Comparison of ENCODE assay signal across 9 cellular contexts in genomic region chr1:53368314-53369033, GRCh38. TPM values are rescaled to one million over a fixed set of nuclear protein-coding genes. Genes with fewer than 3 reads are reported as not detected.
DNase-seq lines count a peak whose midpoint lies in the region; ATAC-seq, FAIRE-seq and TF ChIP-seq lines count a peak whose summit lies in the region.
"Had no signal": no experiment of that assay in that cellular context is flagged by ENCODE, and none has a peak within 500 bp of the region (broad histone marks: within the 10 kb centered on the region; RNA-seq: fewer than 3 reads in every experiment).

No MANE protein-coding gene starts in this region.

- no peaks in the 10 kb centered on the region for H3K79me2 ChIP-seq in GM12878 (ENCODE audit: control insufficient read depth, insufficient read depth, low read length)

- SMC1A ChIA-PET in GM12878 (lab: Charles Lee; ENCODE audit: uncharacterized antibody, unreplicated experiment), result interaction anchor here (0.9 to 2.0 kb wide), 14 partner anchors 10 to 82 kb away, joined by 3 to 10 read pairs (median 4); no protein-coding TSS in a partner anchor

- peak overlapping the region; percentile 78 for H3K4me2 ChIP-seq in GM12878 (ENCODE audit: control insufficient read depth, insufficient read depth)

- H3K9ac ChIP-seq in GM12878 (ENCODE audit: control insufficient read depth, insufficient read depth, low read length), result peak overlapping the region; percentile 62

- H3K27ac ChIP-seq in GM12878 (ENCODE audit: control insufficient read depth, insufficient read depth) (peak overlapping the region; percentile 53), A673 (ENCODE audit: low read depth, low read length, poor library complexity, severe bottlenecking) (no peak overlapping the region)
- peak overlapping the region; percentile 40 for H3K27ac ChIP-seq in naive thymus-derived CD4-positive, alpha-beta T cell (ENCODE audit: low read depth, low read length)
- H3K27ac ChIP-seq: 22Rv1 had no signal

- ATAC-seq in GM12878, result no peak
- no peak for ATAC-seq in naive thymus-derived CD4-positive, alpha-beta T cell
- ATAC-seq in GM19324 (IDR thresholded peaks at IDR 0.05; ENCODE audit: low FRiP score, unreplicated experiment), result no peak

- peak in 1 of 2 experiments; percentile 14; a peak in 1 of 4 replicates for TF ChIP-seq EP300 in GM12878 (IDR thresholded peaks at IDR 0.05; ENCODE audit: borderline replicate concordance in 1 of 2, control insufficient read depth in 1 of 2, low read depth in 2 of 2, low read length in 2 of 2)

- RAD21 ChIA-PET in GM12878 (lab: Charles Lee; ENCODE audit: unreplicated experiment), result interaction anchor here (0.5 to 2.1 kb wide), 13 partner anchors 11 to 90 kb away, joined by 3 to 12 read pairs (median 5); no protein-coding TSS in a partner anchor

- H3K27me3 ChIP-seq in GM12878 (replicated peaks in 1 of 2; ENCODE audit: control insufficient read depth in 2 of 2, insufficient read depth in 2 of 2, low read length in 1 of 2) (no peaks in the 10 kb centered on the region), A673 (replicated peaks; ENCODE audit: insufficient read depth, low read depth, low read length, poor library complexity) (no peaks in the 10 kb centered on the region)
- no peaks in the 10 kb centered on the region for H3K27me3 ChIP-seq in naive thymus-derived CD4-positive, alpha-beta T cell (ENCODE audit: control insufficient read depth in 2 of 2, insufficient read depth in 2 of 2, low read length in 2 of 2)

- peak overlapping the region; percentile 83 to 96 (median 92) for H3K4me3 Mint-ChIP-seq in naive thymus-derived CD4-positive, alpha-beta T cell

- H3K4me1 ChIP-seq in GM12878 (ENCODE audit: control insufficient read depth, insufficient read depth, low read length) (peaks cover 8% of the 10 kb centered on the region), A673 (ENCODE audit: insufficient read depth, low read length, poor library complexity, severe bottlenecking) (no peaks in the 10 kb centered on the region)
- peaks cover 9 to 15% of the 10 kb centered on the region in 2 donors for H3K4me1 ChIP-seq in naive thymus-derived CD4-positive, alpha-beta T cell (ENCODE audit: control insufficient read depth in 2 of 2, insufficient read depth in 2 of 2, low read length in 2 of 2)

- 69% methylated on average over 13 of the region's 14 CpGs for WGBS in GM12878 (ENCODE audit: insufficient coverage, insufficient replicate concordance, low lambda C conversion rate, missing lambda C conversion rate)

- peak overlapping the region; percentile 83 to 97 (median 91) for H3K27ac Mint-ChIP-seq in naive thymus-derived CD4-positive, alpha-beta T cell

- FAIRE-seq in GM12878 (lab: Jason Lieb, UNC), result no peak

- TF ChIP-seq CTCF in GM12878 (IDR thresholded peaks at IDR 0.05 in 2 of 3, conservative IDR thresholded peaks at IDR 0.05 in 1 of 3; ENCODE audit: control insufficient read depth in 2 of 3, extremely low read depth in 1 of 3, insufficient read depth in 1 of 3, low read depth in 3 of 3, low read length in 3 of 3) (no peak), A673 (conservative IDR thresholded peaks at IDR 0.05; ENCODE audit: low read depth, low read length) (no peak)

- DNase-seq in NCI-H1694 (lab: John Stamatoyannopoulos, UW) (peak; percentile 30), NCI-H1694 treated with DMSO at 0.1 percent for 48 hours (lab: John Stamatoyannopoulos, UW) (no peak), NCI-H446 treated with DMSO at 0.1 percent for 48 hours (lab: John Stamatoyannopoulos, UW) (peak; percentile 46), GM12878 (ENCODE audit: low read depth, low spot score) (no peak), inferior parietal cortex (ENCODE audit: extremely low spot score) (no peak), A673 (ENCODE audit: low spot score) (no peak)
- DNase-seq in naive thymus-derived CD4-positive, alpha-beta T cell, result peak in 1 of 9 donors; percentile 19

- H3K36me3 ChIP-seq in GM12878 (ENCODE audit: control insufficient read depth in 2 of 2, insufficient read depth in 2 of 2, low read length in 1 of 2), result no peaks in the 10 kb centered on the region
- no peaks in the 10 kb centered on the region for H3K36me3 ChIP-seq in naive thymus-derived CD4-positive, alpha-beta T cell (ENCODE audit: control insufficient read depth in 2 of 3, insufficient read depth in 3 of 3, low read length in 3 of 3)
- H3K36me3 ChIP-seq in A673 (ENCODE audit: insufficient read depth, low read length, poor library complexity, severe bottlenecking), result no peaks in the 10 kb centered on the region

- H3K9me3 Mint-ChIP-seq in naive thymus-derived CD4-positive, alpha-beta T cell, result no peaks in the 10 kb centered on the region

- peaks cover 24 to 39% (median 27%) of the 10 kb centered on the region in 7 donors for H3K4me1 Mint-ChIP-seq in naive thymus-derived CD4-positive, alpha-beta T cell

- H2AFZ ChIP-seq in GM12878 (ENCODE audit: control insufficient read depth, low read depth, low read length), result peak overlapping the region; percentile 92

- peaks cover 0 to 8% (median 2%) of the 10 kb centered on the region in 5 donors for H3K36me3 Mint-ChIP-seq in naive thymus-derived CD4-positive, alpha-beta T cell

- H3K4me3 ChIP-seq in GM12878 (peak overlapping the region; percentile 66; the same call in 1 of the 2 replicates), A673 (ENCODE audit: low read depth, low read length, poor library complexity, severe bottlenecking) (no peak overlapping the region)
- H3K4me3 ChIP-seq in naive thymus-derived CD4-positive, alpha-beta T cell (ENCODE audit: low read length), result peak overlapping the region; percentile 43

- POLR2A ChIA-PET in GM12878 (lab: Charles Lee), result interaction anchor here (0.7 to 2.3 kb wide), 7 partner anchors 22 to 76 kb away, joined by 3 to 10 read pairs (median 4); no protein-coding TSS in a partner anchor
- POLR2A ChIA-PET in naive thymus-derived CD4-positive, alpha-beta T cell (lab: Charles Lee), result interaction anchor here (1.0 kb wide), 1 partner anchor 42 kb away, joined by 7 read pairs; no protein-coding TSS in a partner anchor
- POLR2A ChIA-PET in A673 (lab: Charles Lee; ENCODE audit: low non-redundant PET), result no interaction called here

- H4K20me1 ChIP-seq in GM12878 (ENCODE audit: control insufficient read depth, insufficient read depth), result no peaks in the 10 kb centered on the region

- no peaks in the 10 kb centered on the region for H3K9me3 ChIP-seq in GM12878 (replicated peaks; ENCODE audit: control insufficient read depth, insufficient read depth, low read length)
- no peaks in the 10 kb centered on the region for H3K9me3 ChIP-seq in naive thymus-derived CD4-positive, alpha-beta T cell (ENCODE audit: control insufficient read depth in 2 of 3, low read length in 3 of 3)
- no peaks in the 10 kb centered on the region for H3K9me3 ChIP-seq in A673 (ENCODE audit: low read depth, low read length, poor library complexity, severe bottlenecking)

- no peak for TF ChIP-seq RAD21 in GM12878 (IDR thresholded peaks at IDR 0.05; ENCODE audit: insufficient read depth, low read depth, low read length)

- BruUV-seq in GM12878 (replicated peaks; lab: Mats Ljungman, UMichigan) (no TSS peak), A673 (replicated peaks; lab: Mats Ljungman, UMichigan) (no TSS peak)

- intact Hi-C loops in GM12878 (cut with micrococcal nuclease; ENCODE audit: unreplicated experiment) (no loop called here), A673 (cut with micrococcal nuclease; ENCODE audit: unreplicated experiment) (no loop called here)
- intact Hi-C loops in naive thymus-derived CD4-positive, alpha-beta T cell (cut with micrococcal nuclease), result loop anchor here (1.0 kb wide), 2 partner anchors 40 to 42 kb away; partner anchors contain the start of gene LRP8 (in 1 of the 2)

- CTCF ChIA-PET in GM12878 (lab: Yijun Ruan, JAX), result interaction anchor here (0.9 to 3.4 kb wide), 11 partner anchors 10 to 90 kb away, joined by 3 to 20 read pairs (median 4); no protein-coding TSS in a partner anchor
- CTCF ChIA-PET in naive thymus-derived CD4-positive, alpha-beta T cell (lab: Charles Lee), result interaction anchor here (1.0 to 1.6 kb wide), 2 partner anchors 16 to 90 kb away, joined by 3 to 6 read pairs; no protein-coding TSS in a partner anchor
- CTCF ChIA-PET in A673 (lab: Charles Lee), result no interaction called here

- TF ChIP-seq POLR2A in GM12878 (IDR thresholded peaks at IDR 0.05; ENCODE audit: low read depth, low read length), result no peak

- H3K27me3 Mint-ChIP-seq in naive thymus-derived CD4-positive, alpha-beta T cell, result peaks cover 0 to 3% (median 0%) of the 10 kb centered on the region in 5 donors

- in situ Hi-C loops in GM12878 (cut with MboI), result no loop called here

TF ChIP-seq in GM12878, 131 proteins besides CTCF, POLR2A, EP300 and RAD21 (continues in another document):
- 0 out of 2 replicates have a peak, but pooled peaks have one; percentile 82 for TF ChIP-seq CHD4 (IDR thresholded peaks at IDR 0.05)
- TF ChIP-seq IKZF1 (conservative IDR thresholded peaks at IDR 0.05), result no peak
- TF ChIP-seq CBX3 (IDR thresholded peaks at IDR 0.05; ENCODE audit: borderline replicate concordance, low read depth), result no peak
- peak; percentile 7 for TF ChIP-seq SMARCA5 (IDR thresholded peaks at IDR 0.05)
- no peak for TF ChIP-seq CREB1 (IDR thresholded peaks at IDR 0.05; ENCODE audit: low read depth)
- TF ChIP-seq ZNF217 (IDR thresholded peaks at IDR 0.05), result peak; percentile 95
- no peak for TF ChIP-seq IKZF2 (IDR thresholded peaks at IDR 0.05)
- 0 out of 2 replicates have a peak, but pooled peaks have one; percentile 7 for TF ChIP-seq NBN (IDR thresholded peaks at IDR 0.05)
- TF ChIP-seq DPF2 (IDR thresholded peaks at IDR 0.05), result 0 out of 2 replicates have a peak, but pooled peaks have one; percentile 24

RNA-seq across cellular contexts. Expression of gene LRP8, which starts 40.6 kb away (rescaled TPM):
- 116 and 125 TPM in 2 replicates for total RNA-seq in GM12878 (2013; cell fraction: nucleolus; rRNA removed)
- total RNA-seq in GM12878 (2014; rRNA removed) (21.3 and 23.8 TPM in 2 replicates), GM12878 (2014; rRNA removed; fragmentation: Illumina TruSeq; extraction: Trizol) (19.2 and 20.8 TPM in 2 replicates), GM12878 (2021) (25.5 and 26.1 TPM in 2 replicates), A673 (2021) (24.6 and 24.7 TPM in 2 replicates)
- 7.0 TPM for polyA plus RNA-seq in GM12878 (2011; ENCODE audit: low read depth)
- polyA plus RNA-seq in GM12878 (2011; rRNA removed) (25.5 and 40.5 TPM in 2 replicates), GM12878 (2014; fragmentation: Illumina TruSeq; extraction: Trizol) (21.9 and 26.6 TPM in 2 replicates), GM12878 (2014; fragmentation: Nextera tagmentation; extraction: Ambion mirVana) (1 to 10 TPM; 3.6 to 4.5 TPM), GM12878 (2014; rRNA removed) (27.3 and 33.7 TPM in 2 replicates), GM12878 (2016; fragmentation: Nextera tagmentation; extraction: Ambion mirVana) (1 to 10 TPM; 2.8 to 3.1 TPM)
- 37.4 and 42.6 TPM in 2 replicates for polyA plus RNA-seq in GM12878 (2011; cell fraction: cytosol; rRNA removed)
- 173 and 193 TPM in 2 replicates for polyA plus RNA-seq in GM12878 (2011; cell fraction: nucleus; rRNA removed)
- polyA plus RNA-seq in GM12878 (2012), result 8.1 and 8.9 TPM in 2 replicates
- polyA minus RNA-seq in GM12878 (2011; rRNA and poly(A)+ RNA removed), result 89.1 and 91.1 TPM in 2 replicates
- polyA minus RNA-seq in GM12878 (2011; cell fraction: cytosol; rRNA and poly(A)+ RNA removed), result 19.0 and 25.3 TPM in 2 replicates
- 57.3 and 118 TPM in 2 replicates for polyA minus RNA-seq in GM12878 (2011; cell fraction: nucleus; rRNA and poly(A)+ RNA removed)
- total RNA-seq in naive thymus-derived CD4-positive, alpha-beta T cell, result 10 to 100 TPM in 2 of 5 experiments, 1 to 10 TPM in 3; 4.3 to 45.8 (median 9.9) TPM
- under 1 TPM; 0.64 to 0.92 TPM for polyA plus RNA-seq in naive thymus-derived CD4-positive, alpha-beta T cell

Comparison
In these comparisons a context has a peak if more than half of its experiments do, and no peak if none do; other contexts are left out.
1. DNase-seq: peak in NCI-H1694 (single experiment) and NCI-H446 treated with DMSO at 0.1 percent for 48 hours (single experiment); none in NCI-H1694 treated with DMSO at 0.1 percent for 48 hours (single experiment), GM12878 (single experiment), inferior parietal cortex (single experiment) and A673 (single experiment).
2. intact Hi-C loops: an anchor here in naive thymus-derived CD4-positive, alpha-beta T cell (1.0 kb wide); none called in GM12878 and A673.